17 cellular contexts compared by ENCODE assay signal in genomic region chr12:131573631-131574396, GRCh38.
DNase-seq lines count a peak whose midpoint lies in the region; ATAC-seq and TF ChIP-seq lines count a peak whose summit lies in the region.
"Had no signal": no experiment of that assay in that cellular context is flagged by ENCODE, and none has a peak within 500 bp of the region (broad histone marks: within the 10 kb centered on the region; RNA-seq: fewer than 3 reads in every experiment).

No MANE protein-coding gene starts in this region.

- no peak overlapping the region for H3K23ac ChIP-seq in H9 (ENCODE audit: insufficient read length, low read depth, low read length)

- ATAC-seq in GM18861 (IDR thresholded peaks at IDR 0.05; ENCODE audit: unreplicated experiment) = no peak
- ATAC-seq in GM19324 (IDR thresholded peaks at IDR 0.05; ENCODE audit: low FRiP score, unreplicated experiment) = no peak

- H2BK15ac ChIP-seq in H9 (ENCODE audit: low read depth, low read length) = no peak overlapping the region

- no peak overlapping the region for H4K8ac ChIP-seq in H9 (replicated peaks; ENCODE audit: insufficient read length, low read depth, low read length)

- no peak overlapping the region for H3K4ac ChIP-seq in H9 (ENCODE audit: low read depth, low read length)

- no peaks in the 10 kb centered on the region for H3K79me1 ChIP-seq in H9 (ENCODE audit: insufficient read depth, low read depth, low read length, poor library complexity, severe bottlenecking)

- no peak overlapping the region for H3T11ph ChIP-seq in H9 (ENCODE audit: low read length)

- no peaks in the 10 kb centered on the region for H3K9me3 ChIP-seq in H9 (ENCODE audit: control insufficient read depth, low read depth, low read length)
- no peaks in the 10 kb centered on the region for H3K9me3 ChIP-seq in adipocyte (ENCODE audit: control insufficient read depth, low read length)
- H3K9me3 ChIP-seq in osteoblast (ENCODE audit: low read depth, low read length) = no peaks in the 10 kb centered on the region
- H3K9me3 ChIP-seq: BLaER1, Caco-2 had no signal

- H2AFZ ChIP-seq in H9 (ENCODE audit: low read length) (no peak overlapping the region), osteoblast (ENCODE audit: low read length) (no peak overlapping the region)
- H2AFZ ChIP-seq: GM23248 had no signal

- H3K9me3 Mint-ChIP-seq in H9 (peaks cover 10% of the 10 kb centered on the region in 2 experiments; a peak in 4 of 5 replicates), glutamatergic neuron (ENCODE audit: unreplicated experiment) (peaks cover 18% of the 10 kb centered on the region)
- no peaks in the 10 kb centered on the region for H3K9me3 Mint-ChIP-seq in activated T-cell treated with anti-CD3 and anti-CD28 coated beads, Interleukin-2, amount 50 U/mL, for 24 hours
- H3K9me3 Mint-ChIP-seq: CD8-positive, alpha-beta memory T cell had no signal

- H3K36me3 ChIP-seq in adipocyte (ENCODE audit: control insufficient read depth, insufficient read depth, low read length, severe bottlenecking) = no peaks in the 10 kb centered on the region
- no peaks in the 10 kb centered on the region for H3K36me3 ChIP-seq in osteoblast (ENCODE audit: insufficient read depth, low read length)
- H3K36me3 ChIP-seq: BLaER1 had no signal

- H3K27ac Mint-ChIP-seq in H9 (peak overlapping the region in 1 of 3 experiments; percentile 62; a peak in 1 of 7 replicates), glutamatergic neuron (ENCODE audit: unreplicated experiment) (peak overlapping the region; percentile 52)
- no peak overlapping the region for H3K27ac Mint-ChIP-seq in activated T-cell treated with anti-CD3 and anti-CD28 coated beads, Interleukin-2, amount 50 U/mL, for 24 hours
- H3K27ac Mint-ChIP-seq: CD8-positive, alpha-beta memory T cell had no signal

- WGBS in H9 (ENCODE audit: extremely low coverage, insufficient read length, low lambda C conversion rate) = no CpG with 5 or more reads among the region's 26 CpGs

- H3K36me3 Mint-ChIP-seq in H9 (ENCODE audit: insufficient read depth in 1 of 3, low read depth in 3 of 3) (peaks cover 0 to 7% (median 0%) of the 10 kb centered on the region in 3 experiments; a peak in 2 of 7 replicates), glutamatergic neuron (ENCODE audit: unreplicated experiment) (peaks cover 11% of the 10 kb centered on the region)
- H3K36me3 Mint-ChIP-seq in activated T-cell treated with anti-CD3 and anti-CD28 coated beads, Interleukin-2, amount 50 U/mL, for 24 hours (ENCODE audit: low read depth) = no peaks in the 10 kb centered on the region

- H3K4me1 Mint-ChIP-seq in H9 = peaks cover 6 to 14% of the 10 kb centered on the region in 2 experiments
- H3K4me1 Mint-ChIP-seq in glutamatergic neuron (ENCODE audit: low read depth, unreplicated experiment) = peaks cover 24% of the 10 kb centered on the region
- H3K4me1 Mint-ChIP-seq in activated T-cell treated with anti-CD3 and anti-CD28 coated beads, Interleukin-2, amount 50 U/mL, for 24 hours (ENCODE audit: low read depth) = no peaks in the 10 kb centered on the region
- H3K4me1 Mint-ChIP-seq: CD8-positive, alpha-beta memory T cell had no signal

- H4K91ac ChIP-seq in H9 (ENCODE audit: insufficient read length, low read depth, low read length) = no peak overlapping the region

- no peaks in the 10 kb centered on the region for H3K79me2 ChIP-seq in H9 (ENCODE audit: insufficient read depth, low read length)
- no peaks in the 10 kb centered on the region for H3K79me2 ChIP-seq in osteoblast (ENCODE audit: insufficient read depth, low read length)

- H3K4me2 ChIP-seq in H9 (ENCODE audit: insufficient read depth, insufficient read length, low read length) (no peak overlapping the region), osteoblast (ENCODE audit: insufficient read depth, low read length) (no peak overlapping the region)
- H3K4me2 ChIP-seq: BLaER1 had no signal

- no peak overlapping the region for H3K56ac ChIP-seq in H9 (ENCODE audit: insufficient read length, low read depth, low read length)

- H3K27ac ChIP-seq in H9 (ENCODE audit: insufficient read length, low read depth, low read length) = no peak overlapping the region
- H3K27ac ChIP-seq in osteoblast (ENCODE audit: low read depth, low read length) = no peak overlapping the region
- H3K27ac ChIP-seq: BLaER1, GM23248 had no signal

- peaks cover 15% of the 10 kb centered on the region for H3K27me3 Mint-ChIP-seq in H9 (ENCODE audit: low read depth)
- peaks cover 18% of the 10 kb centered on the region for H3K27me3 Mint-ChIP-seq in glutamatergic neuron (ENCODE audit: unreplicated experiment)
- peaks cover 23% of the 10 kb centered on the region for H3K27me3 Mint-ChIP-seq in activated T-cell treated with anti-CD3 and anti-CD28 coated beads, Interleukin-2, amount 50 U/mL, for 24 hours

- H4K5ac ChIP-seq in H9 (ENCODE audit: insufficient read length, low read depth, low read length) = no peak overlapping the region

- H3K27me3 ChIP-seq in H9 (ENCODE audit: insufficient read depth, low read length) = no peaks in the 10 kb centered on the region
- H3K27me3 ChIP-seq in adipocyte (replicated peaks; ENCODE audit: control insufficient read depth, insufficient read depth, low read length) = peaks cover 49% of the 10 kb centered on the region
- no peaks in the 10 kb centered on the region for H3K27me3 ChIP-seq in osteoblast (ENCODE audit: insufficient read depth, low read length)
- H3K27me3 ChIP-seq: BLaER1 had no signal

- no peak overlapping the region for H3K4me3 ChIP-seq in adipocyte (ENCODE audit: low read length)
- no peak overlapping the region for H3K4me3 ChIP-seq in osteoblast (ENCODE audit: insufficient read depth, low read length)
- H3K4me3 ChIP-seq: BLaER1, GM23248 had no signal

- peak overlapping the region; percentile 68; the same call in 1 of the 2 replicates for H3K14ac ChIP-seq in H9 (ENCODE audit: insufficient read depth, low read length)

- H3K4me3 Mint-ChIP-seq in H9 = no peak overlapping the region
- peak overlapping the region; percentile 52 for H3K4me3 Mint-ChIP-seq in glutamatergic neuron (ENCODE audit: unreplicated experiment)
- H3K4me3 Mint-ChIP-seq in activated T-cell treated with anti-CD3 and anti-CD28 coated beads, Interleukin-2, amount 50 U/mL, for 24 hours = no peak overlapping the region
- H3K4me3 Mint-ChIP-seq: CD8-positive, alpha-beta memory T cell had no signal

- H3K9ac ChIP-seq in H9 (ENCODE audit: extremely low read depth, insufficient read length, low read length) (no peak overlapping the region), adipocyte (ENCODE audit: low read length) (no peak overlapping the region)
- H3K9ac ChIP-seq: BLaER1, GM23248 had no signal

- H2BK12ac ChIP-seq in H9 (ENCODE audit: insufficient read length, low read depth, low read length) = no peak overlapping the region

- no peak overlapping the region for H2BK5ac ChIP-seq in H9 (ENCODE audit: insufficient read length, low read length)

- no peak for TF ChIP-seq CTCF in H9 (conservative IDR thresholded peaks at IDR 0.05)
- no peak for TF ChIP-seq CTCF in glutamatergic neuron (IDR thresholded peaks at IDR 0.05; ENCODE audit: partially characterized antibody, unreplicated experiment)
- no peak for TF ChIP-seq CTCF in osteoblast (IDR thresholded peaks at IDR 0.05; ENCODE audit: extremely low read depth, low read depth, low read length)

- no peaks in the 10 kb centered on the region for H3K4me1 ChIP-seq in H9 (ENCODE audit: insufficient read depth, low read length)
- H3K4me1 ChIP-seq in adipocyte (ENCODE audit: control insufficient read depth, insufficient read depth, low read length) = peaks cover 19% of the 10 kb centered on the region
- H3K4me1 ChIP-seq in osteoblast (ENCODE audit: insufficient read depth, low read length) = no peaks in the 10 kb centered on the region
- H3K4me1 ChIP-seq: Caco-2 had no signal

- no peak overlapping the region for H2BK20ac ChIP-seq in H9 (ENCODE audit: low read depth, low read length, poor library complexity, severe bottlenecking)

- H3K18ac ChIP-seq in H9 (ENCODE audit: insufficient read length, low read depth, low read length) = no peak overlapping the region

- no peaks in the 10 kb centered on the region for H3K23me2 ChIP-seq in H9 (ENCODE audit: insufficient read length, low read depth, low read length, poor library complexity, severe bottlenecking)

- no peaks in the 10 kb centered on the region for H4K20me1 ChIP-seq in H9 (ENCODE audit: control insufficient read depth, insufficient read depth, insufficient read length)
- no peaks in the 10 kb centered on the region for H4K20me1 ChIP-seq in osteoblast (ENCODE audit: insufficient read depth, low read length)
- H4K20me1 ChIP-seq: BLaER1 had no signal

- H2AK5ac ChIP-seq in H9 (ENCODE audit: insufficient read length, low read length) = no peak overlapping the region

- no peak for DNase-seq in H9
- peak; percentile 5 for DNase-seq in adipocyte (ENCODE audit: low read depth)
- no peak for DNase-seq in glutamatergic neuron
- DNase-seq in osteoblast (ENCODE audit: insufficient read length, low spot score, missing footprints) = peak; percentile 44
- no peak for DNase-seq in cerebellar nuclear complex (lab: John Stamatoyannopoulos, UW)
- no peak for DNase-seq in activated T-cell treated with anti-CD3 and anti-CD28 coated beads, Interleukin-2, amount 50 U/mL, for 24 hours
- DNase-seq: 8988T; AML-193; Caco-2; CD8-positive, alpha-beta memory T cell; DMS53; GF-D8; GM23248; H7 had no signal

- H2BK120ac ChIP-seq in H9 (ENCODE audit: low read depth, low read length, poor library complexity, severe bottlenecking) = no peak overlapping the region

Comparison
In these comparisons a context has a peak if more than half of its experiments do, and no peak if none do; other contexts are left out.
1. DNase-seq: peak in adipocyte (single experiment) and osteoblast (single experiment); none in H9 (single experiment), glutamatergic neuron (single experiment), cerebellar nuclear complex (0 of 2) and activated T-cell treated with anti-CD3 and anti-CD28 coated beads, Interleukin-2, amount 50 U/mL, for 24 hours (single experiment).